Comparison of ENCODE assay signal across 26 cellular contexts in genomic region chr4:8647094-8647570, GRCh38. TPM values are rescaled to one million over a fixed set of nuclear protein-coding genes. Genes with fewer than 3 reads are reported as not detected.
DNase-seq lines count a peak whose midpoint lies in the region; ATAC-seq, FAIRE-seq and TF ChIP-seq lines count a peak whose summit lies in the region.
"Had no signal": no experiment of that assay in that cellular context is flagged by ENCODE, and none has a peak within 500 bp of the region (broad histone marks: within the 10 kb centered on the region; RNA-seq: fewer than 3 reads in every experiment).

No MANE protein-coding gene starts in this region.

- no peaks in the 10 kb centered on the region for H3K9me3 Mint-ChIP-seq in activated CD8-positive, alpha-beta memory T cell treated with anti-CD3 and anti-CD28 coated beads, Interleukin-2, amount 10 ng/mL, durations not matched to agents 7 days and 5 days (ENCODE audit: low read depth)
- H3K9me3 Mint-ChIP-seq in chondrocyte (ENCODE audit: low read depth): no peaks in the 10 kb centered on the region
- no peaks in the 10 kb centered on the region for H3K9me3 Mint-ChIP-seq in type B pancreatic cell
- H3K9me3 Mint-ChIP-seq in progenitor cell of endocrine pancreas (ENCODE audit: low read depth): no peaks in the 10 kb centered on the region
- H3K9me3 Mint-ChIP-seq: CD4-positive, CD25-positive, alpha-beta regulatory T cell; GM23338; H9 had no signal

- no peak for ATAC-seq in activated CD8-positive, alpha-beta memory T cell treated with anti-CD3 and anti-CD28 coated beads, Interleukin-2, amount 10 ng/mL, durations not matched to agents 7 days and 5 days
- ATAC-seq: GM23338, K562, PC-3 had no signal

- CTCF ChIA-PET in activated CD8-positive, alpha-beta memory T cell treated with anti-CD3 and anti-CD28 coated beads, Interleukin-2, amount 10 ng/mL, durations not matched to agents 7 days and 5 days (lab: Charles Lee): no interaction called here

- TF ChIP-seq CTCF in chondrocyte (IDR thresholded peaks at IDR 0.05) (no peak), type B pancreatic cell (conservative IDR thresholded peaks at IDR 0.05) (no peak), progenitor cell of endocrine pancreas (IDR thresholded peaks at IDR 0.05; ENCODE audit: unreplicated experiment) (no peak)

- H3K4me1 Mint-ChIP-seq in activated CD8-positive, alpha-beta memory T cell treated with anti-CD3 and anti-CD28 coated beads, Interleukin-2, amount 10 ng/mL, durations not matched to agents 7 days and 5 days: no peaks in the 10 kb centered on the region
- no peaks in the 10 kb centered on the region for H3K4me1 Mint-ChIP-seq in chondrocyte (ENCODE audit: low read depth)
- no peaks in the 10 kb centered on the region for H3K4me1 Mint-ChIP-seq in type B pancreatic cell (ENCODE audit: unreplicated experiment)
- H3K4me1 Mint-ChIP-seq in progenitor cell of endocrine pancreas (ENCODE audit: low read depth): peaks cover 7% of the 10 kb centered on the region
- H3K4me1 Mint-ChIP-seq: CD4-positive, CD25-positive, alpha-beta regulatory T cell had no signal

- H3K27me3 Mint-ChIP-seq in activated CD8-positive, alpha-beta memory T cell treated with anti-CD3 and anti-CD28 coated beads, Interleukin-2, amount 10 ng/mL, durations not matched to agents 7 days and 5 days: no peaks in the 10 kb centered on the region
- peaks cover 26% of the 10 kb centered on the region for H3K27me3 Mint-ChIP-seq in chondrocyte (ENCODE audit: low read depth)
- peaks cover 40% of the 10 kb centered on the region for H3K27me3 Mint-ChIP-seq in type B pancreatic cell
- H3K27me3 Mint-ChIP-seq in progenitor cell of endocrine pancreas: peaks cover 33% of the 10 kb centered on the region
- H3K27me3 Mint-ChIP-seq: CD4-positive, CD25-positive, alpha-beta regulatory T cell had no signal

- DNase-seq in activated CD8-positive, alpha-beta memory T cell treated with anti-CD3 and anti-CD28 coated beads for 24 hours: peak; percentile 15
- DNase-seq in activated CD8-positive, alpha-beta memory T cell treated with anti-CD3 and anti-CD28 coated beads, Interleukin-2, amount 10 ng/mL, durations not matched to agents 7 days and 5 days: no peak
- DNase-seq in chondrocyte (ENCODE audit: low spot score) (peak; percentile 24), mesenteric fat pad (ENCODE audit: low spot score) (peak; percentile 30), type B pancreatic cell (ENCODE audit: extremely low spot score, unreplicated experiment) (peak; percentile 34), urothelium cell line (ENCODE audit: low spot score) (no peak), germinal center (ENCODE audit: low spot score) (no peak), progenitor cell of endocrine pancreas (ENCODE audit: low spot score, unreplicated experiment) (no peak)
- DNase-seq: CD4-positive, CD25-positive, alpha-beta regulatory T cell; Kasumi-1; NCI-H146; NCI-H2029 treated with DMSO at 0.1 percent for 48 hours; NCI-H345; NCI-H510A treated with DMSO at 0.1 percent for 48 hours; NCI-H82; NK-92 treated with Interleukin-12 subunit alpha and Interleukin-12 subunit beta, amount 100 ng/mL, for 24 hours; Right ventricle myocardium superior had no signal

- H3K27ac Mint-ChIP-seq in activated CD8-positive, alpha-beta memory T cell treated with anti-CD3 and anti-CD28 coated beads, Interleukin-2, amount 10 ng/mL, durations not matched to agents 7 days and 5 days: no peak overlapping the region
- H3K27ac Mint-ChIP-seq in chondrocyte (ENCODE audit: unreplicated experiment) (no peak overlapping the region), type B pancreatic cell (no peak overlapping the region), progenitor cell of endocrine pancreas (no peak overlapping the region)
- H3K27ac Mint-ChIP-seq: CD4-positive, CD25-positive, alpha-beta regulatory T cell; GM23338; H9 had no signal

- H3K4me3 Mint-ChIP-seq in activated CD8-positive, alpha-beta memory T cell treated with anti-CD3 and anti-CD28 coated beads, Interleukin-2, amount 10 ng/mL, durations not matched to agents 7 days and 5 days: no peak overlapping the region
- H3K4me3 Mint-ChIP-seq in chondrocyte (ENCODE audit: unreplicated experiment): no peak overlapping the region
- no peak overlapping the region for H3K4me3 Mint-ChIP-seq in type B pancreatic cell
- no peak overlapping the region for H3K4me3 Mint-ChIP-seq in progenitor cell of endocrine pancreas (ENCODE audit: low read depth)
- H3K4me3 Mint-ChIP-seq: CD4-positive, CD25-positive, alpha-beta regulatory T cell; GM23338; H9 had no signal

- no peaks in the 10 kb centered on the region for H3K36me3 Mint-ChIP-seq in activated CD8-positive, alpha-beta memory T cell treated with anti-CD3 and anti-CD28 coated beads, Interleukin-2, amount 10 ng/mL, durations not matched to agents 7 days and 5 days
- no peaks in the 10 kb centered on the region for H3K36me3 Mint-ChIP-seq in chondrocyte (ENCODE audit: low read depth)
- no peaks in the 10 kb centered on the region for H3K36me3 Mint-ChIP-seq in type B pancreatic cell
- H3K36me3 Mint-ChIP-seq in progenitor cell of endocrine pancreas (ENCODE audit: insufficient read depth): no peaks in the 10 kb centered on the region
- H3K36me3 Mint-ChIP-seq: CD4-positive, CD25-positive, alpha-beta regulatory T cell had no signal

- FAIRE-seq in urothelium cell line (lab: Jason Lieb, UNC): no peak
- FAIRE-seq: A204.1, D721Med, GM18507, HTR-8/SVneo, K562 had no signal

RNA-seq across cellular contexts. Expression of gene CPZ, which starts 54.6 kb away (rescaled TPM):
- not detected for total RNA-seq in activated CD8-positive, alpha-beta memory T cell treated with anti-CD3 and anti-CD28 coated beads, Interleukin-2, amount 10 ng/mL, durations not matched to agents 7 days and 5 days
- total RNA-seq in chondrocyte: 8.9 to 22.2 TPM (median 9.5 TPM) in 3 replicates
- 9.7 TPM for total RNA-seq in mesenteric fat pad
- total RNA-seq in type B pancreatic cell (ENCODE audit: low replicate concordance): 4.9 and 12.6 TPM in 2 replicates
- total RNA-seq in progenitor cell of endocrine pancreas: 0.19 and 0.29 TPM in 2 replicates
- total RNA-seq: CD4-positive, CD25-positive, alpha-beta regulatory T cell; G401; Right ventricle myocardium superior had no signal

Comparison
In these comparisons a context has a peak if more than half of its experiments do, and no peak if none do; other contexts are left out.
1. DNase-seq: peak in activated CD8-positive, alpha-beta memory T cell treated with anti-CD3 and anti-CD28 coated beads for 24 hours (single experiment), chondrocyte (single experiment), mesenteric fat pad (single experiment) and type B pancreatic cell (single experiment); none in activated CD8-positive, alpha-beta memory T cell treated with anti-CD3 and anti-CD28 coated beads, Interleukin-2, amount 10 ng/mL, durations not matched to agents 7 days and 5 days (single experiment), urothelium cell line (single experiment), germinal center (single experiment) and progenitor cell of endocrine pancreas (single experiment).